In the genomic region with DNA sequence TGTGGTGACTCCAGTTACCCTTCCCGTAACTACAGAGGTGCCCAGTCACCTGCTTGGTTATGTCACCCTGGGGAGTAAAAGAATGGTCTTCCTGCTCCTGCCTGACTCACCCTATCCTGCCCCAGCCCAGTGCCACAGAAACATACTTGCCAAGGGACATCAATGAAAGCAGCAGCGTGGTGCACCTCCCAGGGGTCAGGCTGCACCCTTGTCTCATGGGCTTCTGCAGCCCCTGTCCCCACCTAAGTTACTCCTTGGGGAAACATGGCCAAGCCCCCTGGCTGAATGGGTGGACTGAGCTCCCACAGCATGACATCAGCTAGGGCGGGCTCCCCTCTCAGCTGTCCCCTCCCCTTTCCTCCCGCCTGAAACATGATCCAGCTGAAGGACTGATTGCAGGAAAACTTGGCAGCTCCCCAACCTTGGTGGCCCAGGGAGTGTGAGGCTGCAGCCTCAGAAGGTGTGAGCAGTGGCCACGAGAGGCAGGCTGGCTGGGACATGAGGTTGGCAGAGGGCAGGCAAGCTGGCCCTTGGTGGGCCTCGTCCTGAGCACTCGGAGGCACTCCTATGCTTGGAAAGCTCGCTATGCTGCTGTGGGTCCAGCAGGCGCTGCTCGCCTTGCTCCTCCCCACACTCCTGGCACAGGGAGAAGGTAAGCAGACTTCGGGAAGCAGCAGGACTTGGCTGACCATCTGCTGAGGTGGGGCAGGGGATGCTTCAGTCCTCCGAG, we compare ENCODE assay signal across 8 cellular contexts. TPM values are rescaled to one million over a fixed set of nuclear protein-coding genes. Genes with fewer than 3 reads are reported as not detected.
DNase-seq lines count a peak whose midpoint lies in the region; ATAC-seq, FAIRE-seq and TF ChIP-seq lines count a peak whose summit lies in the region.
"Had no signal": no experiment of that assay in that cellular context is flagged by ENCODE, and none has a peak within 500 bp of the region (broad histone marks: within the 10 kb centered on the region; RNA-seq: fewer than 3 reads in every experiment).

HTR3A (plus strand) TSS at position 368 of the 730 bp plus-strand sequence; CDS start at position 586, 218 bp downstream.

- no peaks in the 10 kb centered on the region for H3K9me3 ChIP-seq in MG63
- no peaks in the 10 kb centered on the region for H3K9me3 ChIP-seq in PC-9 (ENCODE audit: insufficient read depth, low read depth)
- no peaks in the 10 kb centered on the region for H3K9me3 ChIP-seq in right cardiac atrium (ENCODE audit: control insufficient read depth, low read length)

- no peaks in the 10 kb centered on the region for H3K79me2 ChIP-seq in PC-9 (ENCODE audit: low read depth)

- H3K27me3 Mint-ChIP-seq in activated T-cell treated with anti-CD3 and anti-CD28 coated beads, Interleukin-2, amount 50 U/mL, for 72 hours (ENCODE audit: low read depth), result no peaks in the 10 kb centered on the region

- H3K27me3 ChIP-seq in MG63 (peaks cover 32% of the 10 kb centered on the region), PC-9 (ENCODE audit: insufficient read depth, low read depth) (peaks cover 96% of the 10 kb centered on the region), right cardiac atrium (ENCODE audit: control insufficient read depth, insufficient read depth) (no peaks in the 10 kb centered on the region)

- H3K4me3 ChIP-seq in MG63 (no peak within 1 kb of the TSS), PC-9 (no peak within 1 kb of the TSS), right cardiac atrium (ENCODE audit: low read length) (no peak within 1 kb of the TSS)

- WGBS in right cardiac atrium, result 16% methylated on average over 12 of the region's 12 CpGs

- H3F3A ChIP-seq in PC-9 (ENCODE audit: insufficient read depth, low read depth), result no peaks in the 10 kb centered on the region

- no peaks in the 10 kb centered on the region for H3K4me1 Mint-ChIP-seq in activated T-cell treated with anti-CD3 and anti-CD28 coated beads, Interleukin-2, amount 50 U/mL, for 72 hours (ENCODE audit: low read depth)

- H2AFZ ChIP-seq in PC-9, result no peak within 1 kb of the TSS

- H3K4me1 ChIP-seq in PC-9 (replicated peaks; ENCODE audit: insufficient read depth) (peaks cover 7% of the 10 kb centered on the region; the same call in 1 of the 2 replicates), right cardiac atrium (ENCODE audit: control insufficient read depth, insufficient read depth, low read length) (peaks cover 7% of the 10 kb centered on the region)

- H3K9me2 ChIP-seq in PC-9 (ENCODE audit: insufficient read depth), result no peaks in the 10 kb centered on the region

- CTCF ChIA-PET in PC-9 (lab: Charles Lee), result no interaction called here

- no peak within 1 kb of the TSS for H3K27ac Mint-ChIP-seq in activated T-cell treated with anti-CD3 and anti-CD28 coated beads, Interleukin-2, amount 50 U/mL, for 72 hours
- H3K27ac Mint-ChIP-seq: T-helper 1 cell treated with Interleukin-12 subunit alpha and Interleukin-12 subunit beta and Interleukin-4 antibody, amounts not matched to agents 30 μg/mL and 1 μg/mL, for 36 hours had no signal

- H3K36me3 Mint-ChIP-seq in activated T-cell treated with anti-CD3 and anti-CD28 coated beads, Interleukin-2, amount 50 U/mL, for 72 hours (ENCODE audit: insufficient read depth in 2 of 2), result no peaks in the 10 kb centered on the region

- H3K4me2 ChIP-seq in PC-9, result peak within 1 kb of the TSS; percentile 66

- H3K27ac ChIP-seq in PC-9, result no peak within 1 kb of the TSS
- H3K27ac ChIP-seq in right cardiac atrium (ENCODE audit: low read length), result no peak within 1 kb of the TSS

- peak; percentile 96 for FAIRE-seq in urothelium cell line (lab: Jason Lieb, UNC)

- no peaks in the 10 kb centered on the region for H3K9me3 Mint-ChIP-seq in activated T-cell treated with anti-CD3 and anti-CD28 coated beads, Interleukin-2, amount 50 U/mL, for 72 hours
- H3K9me3 Mint-ChIP-seq: T-helper 1 cell treated with Interleukin-12 subunit alpha and Interleukin-12 subunit beta and Interleukin-4 antibody, amounts not matched to agents 30 μg/mL and 1 μg/mL, for 36 hours had no signal

- no peaks in the 10 kb centered on the region for H4K20me1 ChIP-seq in PC-9 (ENCODE audit: insufficient read depth)

- H3K4me3 Mint-ChIP-seq in activated T-cell treated with anti-CD3 and anti-CD28 coated beads, Interleukin-2, amount 50 U/mL, for 72 hours, result no peak within 1 kb of the TSS
- H3K4me3 Mint-ChIP-seq: T-helper 1 cell treated with Interleukin-12 subunit alpha and Interleukin-12 subunit beta and Interleukin-4 antibody, amounts not matched to agents 30 μg/mL and 1 μg/mL, for 36 hours had no signal

- no TSS peak for BruUV-seq in PC-9 (replicated peaks; lab: Mats Ljungman, UMichigan)

- TF ChIP-seq CTCF in PC-9 (conservative IDR thresholded peaks at IDR 0.05), result no peak

- intact Hi-C loops in PC-9 (cut with micrococcal nuclease; ENCODE audit: unreplicated experiment) (loop anchor here (5.0 kb wide), 1 partner anchor 658 kb away; no protein-coding TSS in a partner anchor), right cardiac atrium (cut with DNase I) (no loop called here)

- DNase-seq in MG63 (peak; percentile 4), PC-9 (peak; percentile 53 to 62), right cardiac atrium (peak; percentile 81 to 88 (median 88)), urothelium cell line (ENCODE audit: low spot score) (peak; percentile 88), amygdala (lab: John Stamatoyannopoulos, UW) (no peak), pons (ENCODE audit: low spot score) (no peak)
- DNase-seq in activated T-cell treated with anti-CD3 and anti-CD28 coated beads, Interleukin-2, amount 50 U/mL, for 72 hours, result no peak

- peak; percentile 91 to 94 for ATAC-seq in right cardiac atrium
- ATAC-seq in activated T-cell treated with anti-CD3 and anti-CD28 coated beads, Interleukin-2, amount 50 U/mL, for 72 hours (replicated peaks in 1 of 2), result no peak

- POLR2A ChIA-PET in PC-9 (lab: Charles Lee; ENCODE audit: unreplicated experiment), result no interaction called here

- H3K36me3 ChIP-seq in MG63, result no peaks in the 10 kb centered on the region
- H3K36me3 ChIP-seq in PC-9 (ENCODE audit: low read depth), result no peaks in the 10 kb centered on the region

RNA-seq across cellular contexts. Expression of gene HTR3A, which starts in this region (rescaled TPM):
- not detected in 2 replicates for total RNA-seq in MG63 (2014; rRNA removed; shearing (Covaris generic); ENCODE audit: low replicate concordance)
- total RNA-seq in PC-9 (2021) (not detected in 2 replicates), right cardiac atrium (not detected)
- polyA plus RNA-seq in right cardiac atrium, result 0.09 TPM
- total RNA-seq in activated T-cell treated with anti-CD3 and anti-CD28 coated beads, Interleukin-2, amount 50 U/mL, for 72 hours, result not detected

Comparison
In these comparisons a context has a peak if more than half of its experiments do, and no peak if none do; other contexts are left out.
1. Peak in DNase-seq in MG63; RNA of the gene not detected or under 1 TPM.
2. Peak in DNase-seq and H3K4me2 ChIP-seq in PC-9; RNA of the gene not detected or under 1 TPM.
3. Peak in DNase-seq and ATAC-seq in right cardiac atrium; RNA of the gene not detected or under 1 TPM.